Comparison of ENCODE assay signal across 1 cellular context in the genomic region with DNA sequence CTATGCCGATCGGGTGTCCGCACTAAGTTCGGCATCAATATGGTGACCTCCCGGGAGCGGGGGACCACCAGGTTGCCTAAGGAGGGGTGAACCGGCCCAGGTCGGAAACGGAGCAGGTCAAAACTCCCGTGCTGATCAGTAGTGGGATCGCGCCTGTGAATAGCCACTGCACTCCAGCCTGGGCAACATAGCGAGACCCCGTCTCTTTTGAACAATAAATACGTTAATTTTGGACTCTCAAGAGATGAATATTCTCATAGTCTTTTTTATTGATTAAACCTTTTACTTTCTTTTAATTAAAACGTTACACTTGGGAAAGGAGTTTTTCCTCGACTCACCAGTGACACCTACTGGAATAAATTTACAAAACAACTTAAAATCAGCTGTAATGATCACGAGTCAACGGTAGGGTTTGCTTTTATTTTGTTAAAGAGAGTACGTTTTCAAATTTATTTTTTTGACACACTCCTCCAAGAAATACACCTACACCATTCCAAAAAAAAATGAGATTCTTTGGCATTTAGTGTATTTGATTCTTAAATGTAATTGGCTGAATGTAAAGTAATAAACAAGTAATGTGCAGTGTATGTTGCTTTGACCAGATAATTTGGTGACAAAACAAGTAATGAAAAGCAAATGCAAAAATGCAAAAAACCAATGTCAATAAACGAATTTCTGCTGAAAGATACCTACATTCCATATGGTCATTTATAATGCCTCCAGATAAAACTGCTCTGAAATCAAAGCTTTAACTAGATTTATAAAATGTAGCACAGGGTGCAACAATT.
TF ChIP-seq lines count a peak whose summit lies in the region.

No MANE protein-coding gene starts in this region.

TF ChIP-seq in A549, 52 proteins besides CTCF, POLR2A, EP300 and RAD21 (continued from another document):
- TF ChIP-seq, protein P1, sequence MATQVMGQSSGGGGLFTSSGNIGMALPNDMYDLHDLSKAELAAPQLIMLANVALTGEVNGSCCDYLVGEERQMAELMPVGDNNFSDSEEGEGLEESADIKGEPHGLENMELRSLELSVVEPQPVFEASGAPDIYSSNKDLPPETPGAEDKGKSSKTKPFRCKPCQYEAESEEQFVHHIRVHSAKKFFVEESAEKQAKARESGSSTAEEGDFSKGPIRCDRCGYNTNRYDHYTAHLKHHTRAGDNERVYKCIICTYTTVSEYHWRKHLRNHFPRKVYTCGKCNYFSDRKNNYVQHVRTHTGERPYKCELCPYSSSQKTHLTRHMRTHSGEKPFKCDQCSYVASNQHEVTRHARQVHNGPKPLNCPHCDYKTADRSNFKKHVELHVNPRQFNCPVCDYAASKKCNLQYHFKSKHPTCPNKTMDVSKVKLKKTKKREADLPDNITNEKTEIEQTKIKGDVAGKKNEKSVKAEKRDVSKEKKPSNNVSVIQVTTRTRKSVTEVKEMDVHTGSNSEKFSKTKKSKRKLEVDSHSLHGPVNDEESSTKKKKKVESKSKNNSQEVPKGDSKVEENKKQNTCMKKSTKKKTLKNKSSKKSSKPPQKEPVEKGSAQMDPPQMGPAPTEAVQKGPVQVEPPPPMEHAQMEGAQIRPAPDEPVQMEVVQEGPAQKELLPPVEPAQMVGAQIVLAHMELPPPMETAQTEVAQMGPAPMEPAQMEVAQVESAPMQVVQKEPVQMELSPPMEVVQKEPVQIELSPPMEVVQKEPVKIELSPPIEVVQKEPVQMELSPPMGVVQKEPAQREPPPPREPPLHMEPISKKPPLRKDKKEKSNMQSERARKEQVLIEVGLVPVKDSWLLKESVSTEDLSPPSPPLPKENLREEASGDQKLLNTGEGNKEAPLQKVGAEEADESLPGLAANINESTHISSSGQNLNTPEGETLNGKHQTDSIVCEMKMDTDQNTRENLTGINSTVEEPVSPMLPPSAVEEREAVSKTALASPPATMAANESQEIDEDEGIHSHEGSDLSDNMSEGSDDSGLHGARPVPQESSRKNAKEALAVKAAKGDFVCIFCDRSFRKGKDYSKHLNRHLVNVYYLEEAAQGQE (IDR thresholded peaks at IDR 0.05), result no peak
TF ChIP-seq in A549: peak in this region for 6.
